Comparison of ENCODE assay signal across 8 cellular contexts in genomic region chr18:35040988-35041751, GRCh38. TPM values are rescaled to one million over a fixed set of nuclear protein-coding genes. Genes with fewer than 3 reads are reported as not detected.
A peak's percentile ranks its signal among the peaks of the same experiment; 100 is the strongest.
DNase-seq lines count a peak whose midpoint lies in the region; ATAC-seq and TF ChIP-seq lines count a peak whose summit lies in the region.

TSS of gene MAPRE2 (plus strand) at chr18:35041413. CDS start at chr18:35041540, 127 bp downstream.

- no peaks in the 10 kb centered on the region for H3K27me3 Mint-ChIP-seq in activated naive CD8-positive, alpha-beta T cell treated with anti-CD3 and anti-CD28 coated beads, Interleukin-2, amount 50 U/mL, for 24 hours

- WGBS in tibial nerve, 2 donors: 0% methylated on average over 45 to 52 of the region's 52 CpGs

- intact Hi-C loops in Right ventricle myocardium superior (cut with DNase I): loop anchor here (5.0 kb wide), 1 partner anchor 91 kb away; no protein-coding TSS in a partner anchor

- H3K36me3 Mint-ChIP-seq in activated naive CD8-positive, alpha-beta T cell treated with anti-CD3 and anti-CD28 coated beads, Interleukin-2, amount 50 U/mL, for 24 hours (ENCODE audit: low read depth): peaks cover 4% of the 10 kb centered on the region

- peak; percentile 96 to 99 for TF ChIP-seq POLR2A in tibial nerve (IDR thresholded peaks at IDR 0.05)

- peak within 1 kb of the TSS; percentile 99 for H3K4me3 Mint-ChIP-seq in activated naive CD8-positive, alpha-beta T cell treated with anti-CD3 and anti-CD28 coated beads, Interleukin-2, amount 50 U/mL, for 24 hours

- H3K79me2 ChIP-seq in parathyroid adenoma: peaks cover 3% of the 10 kb centered on the region

- no peaks in the 10 kb centered on the region for H3K27me3 ChIP-seq in parathyroid adenoma (ENCODE audit: control insufficient read depth, insufficient read depth, low read length)
- no peaks in the 10 kb centered on the region for H3K27me3 ChIP-seq in tibial nerve

- H3K27ac Mint-ChIP-seq in activated naive CD8-positive, alpha-beta T cell treated with anti-CD3 and anti-CD28 coated beads, Interleukin-2, amount 50 U/mL, for 24 hours: peak within 1 kb of the TSS; percentile 96

- H3K4me2 ChIP-seq in parathyroid adenoma (ENCODE audit: low read length): peak within 1 kb of the TSS; percentile 89

- peak within 1 kb of the TSS; percentile 79 for H2AFZ ChIP-seq in parathyroid adenoma

- H3K4me1 Mint-ChIP-seq in activated naive CD8-positive, alpha-beta T cell treated with anti-CD3 and anti-CD28 coated beads, Interleukin-2, amount 50 U/mL, for 24 hours: peaks cover 73% of the 10 kb centered on the region

- ATAC-seq in HG02759 (IDR thresholded peaks at IDR 0.05; ENCODE audit: unreplicated experiment): peak; percentile 80
- peak; percentile 86 for ATAC-seq in activated naive CD8-positive, alpha-beta T cell treated with anti-CD3 and anti-CD28 coated beads, Interleukin-2, amount 50 U/mL, for 24 hours
- ATAC-seq in Right ventricle myocardium superior (ENCODE audit: poor library complexity): peak; percentile 97

- H3K4me3 ChIP-seq in GM12864 (ENCODE audit: low read depth, low read length): peak within 1 kb of the TSS; percentile 81
- peak within 1 kb of the TSS; percentile 89 for H3K4me3 ChIP-seq in parathyroid adenoma (ENCODE audit: low read depth, low read length)
- peak within 1 kb of the TSS; percentile 70 to 90 (median 81) for H3K4me3 ChIP-seq in tibial nerve

- peak; percentile 83 for DNase-seq in GM12864 (ENCODE audit: low read depth)
- peak; percentile 96 to 100 (median 99) for DNase-seq in NCI-H1417 (lab: John Stamatoyannopoulos, UW)
- DNase-seq in SW 1271 (lab: John Stamatoyannopoulos, UW): peak; percentile 88 to 91
- DNase-seq in activated naive CD8-positive, alpha-beta T cell treated with anti-CD3 and anti-CD28 coated beads, Interleukin-2, amount 50 U/mL, for 24 hours: peak; percentile 100
- DNase-seq in Right ventricle myocardium superior: peak; percentile 100
- DNase-seq in tibial nerve (ENCODE audit: low spot score in 2 of 2): peak; percentile 100

- peak; percentile 96 to 99 for TF ChIP-seq EP300 in tibial nerve (IDR thresholded peaks at IDR 0.05)

- H3K9ac ChIP-seq in parathyroid adenoma: no peak within 1 kb of the TSS

- TF ChIP-seq CTCF in GM12864 (IDR thresholded peaks at IDR 0.05; ENCODE audit: low read depth, low read length, missing control alignments): no peak
- no peak for TF ChIP-seq CTCF in parathyroid adenoma (IDR thresholded peaks at IDR 0.05)
- TF ChIP-seq CTCF in tibial nerve (IDR thresholded peaks at IDR 0.05): no peak

- H3K9me3 ChIP-seq in parathyroid adenoma (ENCODE audit: control insufficient read depth, low read length) (no peaks in the 10 kb centered on the region), tibial nerve (no peaks in the 10 kb centered on the region)

- no peaks in the 10 kb centered on the region for H3K36me3 ChIP-seq in parathyroid adenoma (ENCODE audit: control insufficient read depth, insufficient read depth, low read length)
- no peaks in the 10 kb centered on the region for H3K36me3 ChIP-seq in tibial nerve

- H3K9me3 Mint-ChIP-seq in activated naive CD8-positive, alpha-beta T cell treated with anti-CD3 and anti-CD28 coated beads, Interleukin-2, amount 50 U/mL, for 24 hours: no peaks in the 10 kb centered on the region

- no peaks in the 10 kb centered on the region for H3K4me1 ChIP-seq in parathyroid adenoma
- peaks cover 0 to 43% (median 36%) of the 10 kb centered on the region in 4 donors for H3K4me1 ChIP-seq in tibial nerve

- H3K27ac ChIP-seq in parathyroid adenoma (peak within 1 kb of the TSS; percentile 58), tibial nerve (peak within 1 kb of the TSS; percentile 83 to 96 (median 91))

RNA-seq across cellular contexts. Expression of gene MAPRE2, which starts in this region (rescaled TPM):
- total RNA-seq in Right ventricle myocardium superior (101 TPM), tibial nerve (10 to 100 TPM; 18.9 to 33.3 (median 29.4) TPM)

Comparison
In these comparisons a context has a peak if more than half of its experiments do, and no peak if none do; other contexts are left out.
1. Peak in every context shown above with its lines: DNase-seq, ATAC-seq, H3K4me3 ChIP-seq and H3K27ac ChIP-seq.